Comparison of ENCODE assay signal across 8 cellular contexts in the genomic region with DNA sequence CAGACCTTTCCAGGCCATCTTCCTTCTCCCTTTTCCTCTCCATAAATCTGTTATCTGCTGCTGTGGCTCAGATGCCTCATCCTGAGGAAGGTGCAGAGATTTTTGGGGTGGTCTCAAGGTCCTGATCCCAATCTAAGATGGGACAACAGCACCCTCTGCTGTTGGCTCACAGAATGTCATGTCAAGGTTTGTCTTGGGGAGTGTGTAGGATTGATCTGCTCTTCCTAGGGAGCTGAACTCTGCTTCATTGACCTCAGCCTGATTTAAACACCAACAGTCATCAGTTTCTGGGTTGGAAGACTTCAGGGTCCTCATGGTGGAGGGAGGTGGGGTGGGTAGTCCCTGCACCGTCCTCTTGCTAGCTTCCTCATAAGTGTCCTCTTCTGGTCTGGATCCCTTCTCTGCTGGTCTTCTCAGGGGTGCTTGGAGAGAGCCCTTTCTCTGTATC.
DNase-seq lines count a peak whose midpoint lies in the region; ATAC-seq and TF ChIP-seq lines count a peak whose summit lies in the region.

No MANE protein-coding gene starts in this region.

- no peaks in the 10 kb centered on the region for H4K20me1 ChIP-seq in KMS-11 (ENCODE audit: insufficient read depth)

- no peak overlapping the region for H3K4me2 ChIP-seq in KMS-11

- H3K36me3 ChIP-seq in KMS-11 (ENCODE audit: insufficient read depth) (no peaks in the 10 kb centered on the region), spleen (peaks cover 0 to 96% (median 53%) of the 10 kb centered on the region in 6 donors)

- TF ChIP-seq POLR2A in spleen (IDR thresholded peaks at IDR 0.05) = no peak

- H3K9me3 ChIP-seq in spleen = no peaks in the 10 kb centered on the region

- no peak overlapping the region for H2AFZ ChIP-seq in KMS-11 (ENCODE audit: low read depth)

- in situ Hi-C loops in astrocyte of the cerebellum (cut with HindIII; ENCODE audit: low sequenced_read_pairs) = loop anchor here (25.0 kb wide), 1 partner anchor 190 kb away; no protein-coding TSS in a partner anchor

- 79 to 100% (median 88%) methylated on average over 1 of the region's 1 CpG for WGBS in spleen, 5 donors

- no peak for ATAC-seq in HG02678 (IDR thresholded peaks at IDR 0.05; ENCODE audit: unreplicated experiment)

- H3K79me2 ChIP-seq in KMS-11 (ENCODE audit: insufficient read depth, low read depth) = no peaks in the 10 kb centered on the region

- intact Hi-C loops in spleen (cut with DNase I; ENCODE audit: low total_unique reads) (loop anchor here (10.0 kb wide), 2 partner anchors 77 to 357 kb away; a partner anchor contains a TSS), posterior vena cava (cut with DNase I) (loop anchor here (5.0 kb wide), 3 partner anchors 75 to 200 kb away; a partner anchor contains a TSS)

- DNase-seq in DMS53 (lab: John Stamatoyannopoulos, UW) = peak; percentile 66
- peak; percentile 18 for DNase-seq in T-helper 22 cell (ENCODE audit: low read depth)
- DNase-seq in astrocyte of the cerebellum (ENCODE audit: low read depth) = peak; percentile 40
- DNase-seq in iPS DF 19.7 (ENCODE audit: low read depth, low spot score) = peak; percentile 38
- no peak for DNase-seq in spleen
- DNase-seq in posterior vena cava (ENCODE audit: low spot score) = no peak

- no peaks in the 10 kb centered on the region for H3K27me3 ChIP-seq in KMS-11 (ENCODE audit: insufficient read depth, low read depth)
- no peaks in the 10 kb centered on the region for H3K27me3 ChIP-seq in spleen (replicated peaks in 1 of 7)

- no peak overlapping the region for H3K9ac ChIP-seq in KMS-11

- peak; percentile 100 for TF ChIP-seq CTCF in KMS-11 (conservative IDR thresholded peaks at IDR 0.05; ENCODE audit: low read depth, low read length)
- TF ChIP-seq CTCF in astrocyte of the cerebellum (IDR thresholded peaks at IDR 0.05; ENCODE audit: low read depth, low read length, missing control alignments) = peak; percentile 75
- TF ChIP-seq CTCF in spleen (IDR thresholded peaks at IDR 0.05 in 8 of 11, conservative IDR thresholded peaks at IDR 0.05 in 3 of 11) = peak; percentile 80 to 97 (median 86)

- H3K4me3 ChIP-seq in KMS-11 (IDR thresholded peaks at IDR 0.05; ENCODE audit: insufficient read depth, low read depth, low read length) = no peak overlapping the region
- no peak overlapping the region for H3K4me3 ChIP-seq in astrocyte of the cerebellum (ENCODE audit: low read depth, low read length)
- no peak overlapping the region for H3K4me3 ChIP-seq in spleen

- H3K27ac ChIP-seq in KMS-11 (no peak overlapping the region), spleen (no peak overlapping the region)

- H3K4me1 ChIP-seq in KMS-11 (ENCODE audit: low read depth, poor library complexity, severe bottlenecking) (no peaks in the 10 kb centered on the region), spleen (peaks cover 0 to 17% (median 0%) of the 10 kb centered on the region in 6 donors)

Comparison
In these comparisons a context has a peak if more than half of its experiments do, and no peak if none do; other contexts are left out.
1. DNase-seq: peak in DMS53 (single experiment), T-helper 22 cell (single experiment), astrocyte of the cerebellum (single experiment) and iPS DF 19.7 (single experiment); none in spleen (single experiment) and posterior vena cava (single experiment).
2. Peak in every context shown above with its lines, with median percentiles within 50 percentile points of each other: CTCF ChIP-seq.